Comparison of ENCODE assay signal across 1 cellular context in genomic region chr5:131400585-131400984, GRCh38.
TF ChIP-seq lines count a peak whose summit lies in the region.

No MANE protein-coding gene starts in this region.

TF ChIP-seq in GM12878, 131 proteins besides CTCF, POLR2A, EP300 and RAD21:
- TF ChIP-seq ZBTB40 (IDR thresholded peaks at IDR 0.05; ENCODE audit: borderline replicate concordance): no peak
- no peak for TF ChIP-seq HSF1 (IDR thresholded peaks at IDR 0.05; ENCODE audit: low read depth, low read length)
- TF ChIP-seq POLR2AphosphoS5 (IDR thresholded peaks at IDR 0.05; ENCODE audit: low read length): peak; percentile 54
TF ChIP-seq in GM12878: peak in this region for 1.
